Comparison of ENCODE assay signal across 15 cellular contexts in the genomic region with DNA sequence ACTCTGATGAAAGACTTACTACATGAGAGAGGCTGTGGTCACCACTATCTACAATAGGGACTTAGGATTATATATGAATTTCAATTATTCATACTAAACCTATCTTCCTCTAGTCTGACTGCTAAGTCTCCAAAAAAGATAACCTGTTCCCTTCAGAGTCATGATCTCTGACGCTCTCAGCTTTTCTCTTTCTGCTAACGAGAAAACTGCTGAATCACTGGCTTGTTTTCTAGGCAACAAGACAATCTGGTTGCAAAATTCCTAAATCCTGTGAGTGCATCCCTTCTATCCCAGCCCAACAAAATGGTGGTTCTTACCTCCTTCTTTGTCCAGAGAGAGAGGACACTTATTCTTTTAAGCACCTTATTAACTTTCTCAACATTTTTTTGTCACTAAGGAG.
DNase-seq lines count a peak whose midpoint lies in the region; ATAC-seq and TF ChIP-seq lines count a peak whose summit lies in the region.
"Had no signal": no experiment of that assay in that cellular context is flagged by ENCODE, and none has a peak within 500 bp of the region (broad histone marks: within the 10 kb centered on the region; RNA-seq: fewer than 3 reads in every experiment).

No MANE protein-coding gene starts in this region.

- H3K14ac ChIP-seq in neuronal stem cell (ENCODE audit: low read length): no peak overlapping the region

- no peak overlapping the region for H4K8ac ChIP-seq in neuronal stem cell (ENCODE audit: low read depth, low read length)

- no peaks in the 10 kb centered on the region for H3K9me3 ChIP-seq in BLaER1
- H3K9me3 ChIP-seq in osteoblast (ENCODE audit: low read depth, low read length): no peaks in the 10 kb centered on the region
- H3K9me3 ChIP-seq in neuronal stem cell (replicated peaks in 1 of 2; ENCODE audit: control insufficient read depth in 2 of 2, insufficient read depth in 1 of 2, low read depth in 1 of 2, low read length in 2 of 2): no peaks in the 10 kb centered on the region
- H3K9me3 ChIP-seq: transverse colon had no signal

- no peak overlapping the region for H4K91ac ChIP-seq in neuronal stem cell (ENCODE audit: low read depth, low read length, poor library complexity)

- H2AK5ac ChIP-seq in neuronal stem cell (ENCODE audit: low read depth, low read length): no peak overlapping the region

- no peaks in the 10 kb centered on the region for H3K79me1 ChIP-seq in neuronal stem cell (ENCODE audit: low read depth, low read length)

- no peak overlapping the region for H3K18ac ChIP-seq in neuronal stem cell (ENCODE audit: low read length)

- no CpG with 5 or more reads among the region's 2 CpGs for WGBS in neuronal stem cell (ENCODE audit: extremely low coverage in 2 of 2, insufficient read length in 2 of 2, insufficient replicate concordance in 1 of 2), 2 donors

- no peak overlapping the region for H3K23ac ChIP-seq in neuronal stem cell (ENCODE audit: low read depth, low read length, poor library complexity)

- no peak overlapping the region for H2BK15ac ChIP-seq in neuronal stem cell (ENCODE audit: low read length)

- no peaks in the 10 kb centered on the region for H3K27me3 ChIP-seq in BLaER1
- H3K27me3 ChIP-seq in osteoblast (ENCODE audit: insufficient read depth, low read length): peaks cover 3% of the 10 kb centered on the region
- peaks cover 0 to 3% (median 0%) of the 10 kb centered on the region in 3 experiments for H3K27me3 ChIP-seq in neuronal stem cell (ENCODE audit: control insufficient read depth in 3 of 3, insufficient read depth in 3 of 3, low read depth in 1 of 3, low read length in 3 of 3)
- H3K27me3 ChIP-seq: transverse colon had no signal

- DNase-seq in M059J (ENCODE audit: low read depth) (peak; percentile 20), fibroblast of peridontal ligament (ENCODE audit: extremely low read depth) (peak; percentile 41), osteoblast (ENCODE audit: insufficient read length, low spot score, missing footprints) (no peak), neuronal stem cell (ENCODE audit: low spot score) (no peak)
- no peak for DNase-seq in activated CD4-positive, alpha-beta T cell treated with anti-CD3 and anti-CD28 coated beads, Interleukin-2, amount 50 U/mL, for 48 hours
- DNase-seq: activated CD8-positive, alpha-beta T cell treated with anti-CD3 and anti-CD28 coated beads, Interleukin-2, amount 10 ng/mL, durations not matched to agents 7 days and 5 days; anterior cingulate cortex; NCI-H1436 treated with DMSO at 0.1 percent for 48 hours; NCI-H446; PC-3; transverse colon had no signal

- H3K27ac ChIP-seq in BLaER1 (no peak overlapping the region), osteoblast (ENCODE audit: low read depth, low read length) (peak overlapping the region; percentile 6), neuronal stem cell (replicated peaks; ENCODE audit: low read length) (no peak overlapping the region)
- H3K27ac ChIP-seq: transverse colon had no signal

- no peak for ATAC-seq in GM19328 (IDR thresholded peaks at IDR 0.05; ENCODE audit: unreplicated experiment)
- ATAC-seq in GM21529 (IDR thresholded peaks at IDR 0.05; ENCODE audit: unreplicated experiment): no peak
- ATAC-seq: activated CD8-positive, alpha-beta T cell treated with anti-CD3 and anti-CD28 coated beads, Interleukin-2, amount 10 ng/mL, durations not matched to agents 7 days and 5 days; PC-3 had no signal

- peaks cover 15% of the 10 kb centered on the region for H3K4me1 ChIP-seq in BLaER1
- H3K4me1 ChIP-seq in osteoblast (ENCODE audit: insufficient read depth, low read length): peaks cover 31% of the 10 kb centered on the region
- peaks cover 0 to 2% of the 10 kb centered on the region in 2 donors for H3K4me1 ChIP-seq in neuronal stem cell (ENCODE audit: control insufficient read depth in 2 of 2, insufficient read depth in 1 of 2, low read depth in 1 of 2, low read length in 2 of 2)
- H3K4me1 ChIP-seq: transverse colon had no signal

- no peak overlapping the region for H3K9ac ChIP-seq in BLaER1
- H3K9ac ChIP-seq in neuronal stem cell (ENCODE audit: low read depth, low read length, poor library complexity): no peak overlapping the region

- H3K36me3 ChIP-seq in BLaER1: no peaks in the 10 kb centered on the region
- H3K36me3 ChIP-seq in osteoblast (ENCODE audit: insufficient read depth, low read length): no peaks in the 10 kb centered on the region
- no peaks in the 10 kb centered on the region for H3K36me3 ChIP-seq in neuronal stem cell (replicated peaks in 1 of 2; ENCODE audit: control insufficient read depth in 2 of 2, insufficient read depth in 2 of 2, low read length in 2 of 2)
- H3K36me3 ChIP-seq: transverse colon had no signal

- H3K79me2 ChIP-seq in osteoblast (ENCODE audit: insufficient read depth, low read length): no peaks in the 10 kb centered on the region

- peak overlapping the region; percentile 25 for H2AFZ ChIP-seq in osteoblast (ENCODE audit: low read length)
- no peak overlapping the region for H2AFZ ChIP-seq in neuronal stem cell (ENCODE audit: low read length)

- no peaks in the 10 kb centered on the region for H4K20me1 ChIP-seq in BLaER1
- no peaks in the 10 kb centered on the region for H4K20me1 ChIP-seq in osteoblast (ENCODE audit: insufficient read depth, low read length)

- no peak overlapping the region for H3K4ac ChIP-seq in neuronal stem cell (ENCODE audit: low read length)

- H2BK120ac ChIP-seq in neuronal stem cell (ENCODE audit: low read depth, low read length): no peak overlapping the region

- no peak overlapping the region for H3K4me3 ChIP-seq in BLaER1
- no peak overlapping the region for H3K4me3 ChIP-seq in osteoblast (ENCODE audit: insufficient read depth, low read length)
- no peak overlapping the region for H3K4me3 ChIP-seq in neuronal stem cell (ENCODE audit: low read length in 2 of 2)
- H3K4me3 ChIP-seq: coronary artery, transverse colon had no signal

- no peak overlapping the region for H2BK5ac ChIP-seq in neuronal stem cell (ENCODE audit: low read length)

- H2BK12ac ChIP-seq in neuronal stem cell (ENCODE audit: low read length): no peak overlapping the region

- no peak for TF ChIP-seq CTCF in osteoblast (IDR thresholded peaks at IDR 0.05; ENCODE audit: extremely low read depth, low read depth, low read length)

- H3K4me2 ChIP-seq in BLaER1: peak overlapping the region; percentile 29; the same call in 1 of the 2 replicates
- no peak overlapping the region for H3K4me2 ChIP-seq in osteoblast (ENCODE audit: insufficient read depth, low read length)
- H3K4me2 ChIP-seq in neuronal stem cell (ENCODE audit: insufficient read depth, low read length, poor library complexity, severe bottlenecking): no peak overlapping the region

Comparison
In these comparisons a context has a peak if more than half of its experiments do, and no peak if none do; other contexts are left out.
1. DNase-seq: peak in M059J (single experiment) and fibroblast of peridontal ligament (single experiment); none in osteoblast (single experiment), neuronal stem cell (single experiment) and activated CD4-positive, alpha-beta T cell treated with anti-CD3 and anti-CD28 coated beads, Interleukin-2, amount 50 U/mL, for 48 hours (0 of 2).